1 cellular context compared by ENCODE assay signal in genomic region chr1:171640225-171640624, GRCh38.
TF ChIP-seq lines count a peak whose summit lies in the region.

No MANE protein-coding gene starts in this region.

TF ChIP-seq in H1, 55 proteins besides CTCF, POLR2A, EP300 and RAD21:
- TF ChIP-seq SIRT6 (IDR thresholded peaks at IDR 0.05; ENCODE audit: low read length) (no peak), TBP (IDR thresholded peaks at IDR 0.05; ENCODE audit: low read depth, low read length) (no peak), HDAC2 (IDR thresholded peaks at IDR 0.05; ENCODE audit: borderline replicate concordance in 1 of 2, low read depth in 2 of 2, low read length in 2 of 2) (no peak), RNF2 (IDR thresholded peaks at IDR 0.05; ENCODE audit: borderline replicate concordance, low read depth, low read length, missing control alignments, poor library complexity, severe bottlenecking) (no peak), E2F6 (IDR thresholded peaks at IDR 0.05) (no peak)
